Comparison of ENCODE assay signal across 20 cellular contexts in the genomic region with DNA sequence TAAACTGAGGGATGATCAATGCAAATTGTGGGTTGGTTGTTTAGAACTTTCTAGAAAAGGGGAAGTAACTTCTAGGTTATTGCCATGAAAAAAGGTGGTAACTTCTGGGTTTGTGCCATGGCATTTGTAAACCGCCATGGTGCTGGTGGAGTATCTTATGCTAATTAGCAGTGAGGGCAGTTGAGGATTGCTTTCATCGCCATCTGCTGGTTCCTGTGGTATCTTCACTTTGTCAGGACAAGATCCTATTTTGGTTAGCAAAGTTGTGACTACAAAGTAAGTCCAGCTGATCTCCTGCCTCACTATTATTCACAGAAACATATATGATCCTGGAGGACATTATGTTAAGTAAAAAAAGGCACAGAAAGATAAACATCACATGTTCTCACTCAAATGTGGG.
DNase-seq lines count a peak whose midpoint lies in the region; ATAC-seq and TF ChIP-seq lines count a peak whose summit lies in the region.
"Had no signal": no experiment of that assay in that cellular context is flagged by ENCODE, and none has a peak within 500 bp of the region (broad histone marks: within the 10 kb centered on the region; RNA-seq: fewer than 3 reads in every experiment).

No MANE protein-coding gene starts in this region.

- H3K27ac ChIP-seq in C4-2B, result no peak overlapping the region
- H3K27ac ChIP-seq: epithelial cell of prostate, SK-N-MC, thyroid gland had no signal

- DNase-seq in HT1080 (ENCODE audit: low read depth), result peak; percentile 19
- peak; percentile 4 for DNase-seq in RKO (ENCODE audit: low spot score)
- DNase-seq in fibroblast of pulmonary artery (ENCODE audit: low read depth), result peak; percentile 42
- no peak for DNase-seq in HFFc6
- DNase-seq: activated CD8-positive, alpha-beta memory T cell treated with anti-CD3 and anti-CD28 coated beads for 24 hours; activated effector memory CD4-positive, alpha-beta T cell treated with Interleukin-2 at 50 U/mL for 16 hours; amniotic stem cell; glutamatergic neuron; islet precursor cell; NCI-H1092; NCI-H2171; stimulated activated CD4-positive, alpha-beta T cell treated with anti-CD3 and anti-CD28 coated beads, Interleukin-2, amount 100 ng/mL, for 48 hours; thyroid gland had no signal

- no peak overlapping the region for H3K4me3 Mint-ChIP-seq in HFFc6

- no peaks in the 10 kb centered on the region for H3K27me3 Mint-ChIP-seq in HFFc6 (ENCODE audit: insufficient read depth)

- TF ChIP-seq CTCF in C4-2B (conservative IDR thresholded peaks at IDR 0.05), result peak; percentile 41
- TF ChIP-seq CTCF in fibroblast of pulmonary artery (IDR thresholded peaks at IDR 0.05; ENCODE audit: low read length, missing control alignments), result peak; percentile 44
- no peak; the same call in 1 of the 2 replicates for TF ChIP-seq CTCF in HFFc6 (IDR thresholded peaks at IDR 0.05)

- no peaks in the 10 kb centered on the region for H3K4me1 Mint-ChIP-seq in HFFc6 (ENCODE audit: low read depth)

- H3K27ac Mint-ChIP-seq in HFFc6, result no peak overlapping the region

- ATAC-seq in GM19035 (IDR thresholded peaks at IDR 0.05; ENCODE audit: unreplicated experiment), result no peak
- no peak for ATAC-seq in HG02623 (IDR thresholded peaks at IDR 0.05; ENCODE audit: unreplicated experiment)
- ATAC-seq: sciatic nerve had no signal

- H3K9me3 Mint-ChIP-seq in HFFc6, result peaks cover 50% of the 10 kb centered on the region

- no peaks in the 10 kb centered on the region for H3K36me3 Mint-ChIP-seq in HFFc6 (ENCODE audit: low read depth)

- H3K4me3 ChIP-seq in fibroblast of pulmonary artery (replicated peaks; ENCODE audit: low read depth, low read length), result no peak overlapping the region
- H3K4me3 ChIP-seq: HAP-1, SK-N-MC, thyroid gland had no signal
